In the genomic region with DNA sequence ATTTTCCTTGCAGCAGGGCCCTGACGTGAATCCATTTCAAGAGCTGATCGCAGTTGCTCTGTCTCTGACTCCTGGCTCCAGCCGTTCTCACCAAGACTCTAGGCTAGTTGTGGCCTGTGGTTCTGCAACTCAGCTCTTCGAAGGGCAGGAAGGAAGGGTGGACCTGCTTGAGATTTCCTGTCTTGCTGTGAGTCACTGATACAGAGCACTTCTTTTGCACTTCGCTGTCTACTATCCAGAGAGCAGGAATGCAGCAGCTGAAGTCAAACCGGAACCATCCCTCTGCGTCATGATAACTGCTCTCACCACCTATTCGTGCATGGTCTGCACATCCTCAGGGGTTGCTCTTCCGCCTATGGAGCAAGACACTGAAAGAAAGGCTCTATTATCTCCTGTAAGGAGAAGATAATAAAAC, we compare ENCODE assay signal across 8 cellular contexts. TPM values are rescaled to one million over a fixed set of nuclear protein-coding genes. Genes with fewer than 3 reads are reported as not detected.
DNase-seq lines count a peak whose midpoint lies in the region; ATAC-seq and TF ChIP-seq lines count a peak whose summit lies in the region.

No MANE protein-coding gene starts in this region.

- H3K4me1 ChIP-seq in SK-N-SH (ENCODE audit: control insufficient read depth in 1 of 2, insufficient read depth in 2 of 2, low read depth in 1 of 2, low read length in 1 of 2) (peaks cover 0 to 12% of the 10 kb centered on the region in 2 experiments; a peak in 1 of 4 replicates), right atrium auricular region (peaks cover 0 to 8% of the 10 kb centered on the region in 2 donors)

- H3K79me2 ChIP-seq in SK-N-SH (ENCODE audit: insufficient read depth): no peaks in the 10 kb centered on the region

- TF ChIP-seq EP300 in SK-N-SH (IDR thresholded peaks at IDR 0.05; ENCODE audit: borderline replicate concordance in 1 of 2, low read depth in 1 of 2, low read length in 1 of 2): peak in 1 of 2 experiments; percentile 93; a peak in 2 of 4 replicates

- TF ChIP-seq CTCF in SK-N-SH (IDR thresholded peaks at IDR 0.05) (no peak), right atrium auricular region (IDR thresholded peaks at IDR 0.05) (no peak), WERI-Rb-1 (IDR thresholded peaks at IDR 0.05; ENCODE audit: low read depth, low read length) (no peak)

- H3K9me3 Mint-ChIP-seq in activated naive CD4-positive, alpha-beta T cell treated with anti-CD3 and anti-CD28 coated beads, Interleukin-2, amount 50 U/mL, for 72 hours: peaks cover 4 to 16% of the 10 kb centered on the region in 2 donors

- H4K20me1 ChIP-seq in SK-N-SH (ENCODE audit: insufficient read depth): no peaks in the 10 kb centered on the region

- no peak for TF ChIP-seq RAD21 in SK-N-SH (IDR thresholded peaks at IDR 0.05; ENCODE audit: low read length)

- H3K36me3 Mint-ChIP-seq in activated naive CD4-positive, alpha-beta T cell treated with anti-CD3 and anti-CD28 coated beads, Interleukin-2, amount 50 U/mL, for 72 hours: peaks cover 0 to 23% of the 10 kb centered on the region in 2 donors

- ATAC-seq in GM18861 (IDR thresholded peaks at IDR 0.05; ENCODE audit: unreplicated experiment) (peak; percentile 84), HG03095 (IDR thresholded peaks at IDR 0.05; ENCODE audit: unreplicated experiment) (peak; percentile 96)
- ATAC-seq in activated naive CD4-positive, alpha-beta T cell treated with anti-CD3 and anti-CD28 coated beads, Interleukin-2, amount 50 U/mL, for 72 hours: peak; percentile 99

- peak overlapping the region; percentile 40; the same call in 1 of the 2 replicates for H3K4me2 ChIP-seq in SK-N-SH

- POLR2A ChIA-PET in SK-N-SH (lab: Yijun Ruan, JAX): no interaction called here

- no peaks in the 10 kb centered on the region for H3K9me3 ChIP-seq in SK-N-SH
- no peaks in the 10 kb centered on the region for H3K9me3 ChIP-seq in right atrium auricular region
- no peaks in the 10 kb centered on the region for H3K9me3 ChIP-seq in WERI-Rb-1 (ENCODE audit: severe bottlenecking)

- WGBS in SK-N-SH (ENCODE audit: low lambda C conversion rate): 17% methylated on average over 9 of the region's 9 CpGs

- DNase-seq in SK-N-SH: peak; percentile 8
- peak; percentile 48 to 78 for DNase-seq in activated naive CD4-positive, alpha-beta T cell treated with anti-CD3 and anti-CD28 coated beads, Interleukin-2, amount 50 U/mL, for 72 hours (ENCODE audit: low spot score in 2 of 2)
- DNase-seq in right atrium auricular region (ENCODE audit: low spot score): peak; percentile 86
- DNase-seq in stimulated activated CD4-positive, alpha-beta T cell treated with anti-CD3 and anti-CD28 coated beads, Interleukin-12 subunit alpha, Interleukin-12 subunit beta, amount 100 ng/mL, for 24 hours (ENCODE audit: low read depth in 2 of 2): peak; percentile 22 to 37
- DNase-seq in WERI-Rb-1: no peak
- DNase-seq in DMS153 treated with DMSO at 0.1 percent for 48 hours (lab: John Stamatoyannopoulos, UW; ENCODE audit: unreplicated experiment): no peak

- H3K9ac ChIP-seq in SK-N-SH: peak overlapping the region; percentile 48; the same call in 1 of the 2 replicates

- peaks cover 16% of the 10 kb centered on the region for H3F3A ChIP-seq in SK-N-SH (replicated peaks; ENCODE audit: insufficient read depth)

- H2AFZ ChIP-seq in SK-N-SH (ENCODE audit: low read depth): peak overlapping the region; percentile 85

- no peaks in the 10 kb centered on the region for H3K36me3 ChIP-seq in SK-N-SH (replicated peaks in 1 of 2; ENCODE audit: control insufficient read depth in 1 of 2, insufficient read depth in 2 of 2, low read length in 1 of 2)
- H3K36me3 ChIP-seq in right atrium auricular region: no peaks in the 10 kb centered on the region
- no peaks in the 10 kb centered on the region for H3K36me3 ChIP-seq in WERI-Rb-1

- H3K4me3 ChIP-seq in SK-N-SH (ENCODE audit: low read depth in 2 of 2, low read length in 1 of 2) (no peak overlapping the region; a peak in 1 of 4 replicates), right atrium auricular region (no peak overlapping the region), WERI-Rb-1 (ENCODE audit: low read depth, low read length) (no peak overlapping the region)

- peak overlapping the region; percentile 88 to 90 for H3K27ac Mint-ChIP-seq in activated naive CD4-positive, alpha-beta T cell treated with anti-CD3 and anti-CD28 coated beads, Interleukin-2, amount 50 U/mL, for 72 hours

- H3K9me2 ChIP-seq in SK-N-SH: no peaks in the 10 kb centered on the region

- peak overlapping the region; percentile 72 to 88 for H3K27ac ChIP-seq in SK-N-SH (ENCODE audit: low read depth in 2 of 2, low read length in 1 of 2)
- H3K27ac ChIP-seq in right atrium auricular region: peak overlapping the region; percentile 34 to 48
- H3K27ac ChIP-seq in WERI-Rb-1: no peak overlapping the region

- H3K27me3 ChIP-seq in SK-N-SH (ENCODE audit: insufficient read depth): no peaks in the 10 kb centered on the region
- H3K27me3 ChIP-seq in right atrium auricular region: no peaks in the 10 kb centered on the region
- H3K27me3 ChIP-seq in WERI-Rb-1 (ENCODE audit: insufficient read depth, low read depth, severe bottlenecking): no peaks in the 10 kb centered on the region

- CTCF ChIA-PET in SK-N-SH (lab: Yijun Ruan, JAX): no interaction called here

TF ChIP-seq in SK-N-SH, 30 proteins besides CTCF, POLR2A, EP300 and RAD21 (continues in another document):
- TF ChIP-seq POLR2AphosphoS5 (IDR thresholded peaks at IDR 0.05; ENCODE audit: low read depth, low read length): peak; percentile 87; the same call in 1 of the 2 replicates
- no peak for TF ChIP-seq GATA2 (CRISPR knock-in tag; IDR thresholded peaks at IDR 0.05)
- TF ChIP-seq, protein P1, sequence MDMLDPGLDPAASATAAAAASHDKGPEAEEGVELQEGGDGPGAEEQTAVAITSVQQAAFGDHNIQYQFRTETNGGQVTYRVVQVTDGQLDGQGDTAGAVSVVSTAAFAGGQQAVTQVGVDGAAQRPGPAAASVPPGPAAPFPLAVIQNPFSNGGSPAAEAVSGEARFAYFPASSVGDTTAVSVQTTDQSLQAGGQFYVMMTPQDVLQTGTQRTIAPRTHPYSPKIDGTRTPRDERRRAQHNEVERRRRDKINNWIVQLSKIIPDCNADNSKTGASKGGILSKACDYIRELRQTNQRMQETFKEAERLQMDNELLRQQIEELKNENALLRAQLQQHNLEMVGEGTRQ (IDR thresholded peaks at IDR 0.05; ENCODE audit: borderline replicate concordance, low read depth, low read length): no peak
- peak; percentile 51; the same call in 1 of the 2 replicates for TF ChIP-seq FOXM1 (IDR thresholded peaks at IDR 0.05; ENCODE audit: low read depth)
- TF ChIP-seq, protein P2, sequence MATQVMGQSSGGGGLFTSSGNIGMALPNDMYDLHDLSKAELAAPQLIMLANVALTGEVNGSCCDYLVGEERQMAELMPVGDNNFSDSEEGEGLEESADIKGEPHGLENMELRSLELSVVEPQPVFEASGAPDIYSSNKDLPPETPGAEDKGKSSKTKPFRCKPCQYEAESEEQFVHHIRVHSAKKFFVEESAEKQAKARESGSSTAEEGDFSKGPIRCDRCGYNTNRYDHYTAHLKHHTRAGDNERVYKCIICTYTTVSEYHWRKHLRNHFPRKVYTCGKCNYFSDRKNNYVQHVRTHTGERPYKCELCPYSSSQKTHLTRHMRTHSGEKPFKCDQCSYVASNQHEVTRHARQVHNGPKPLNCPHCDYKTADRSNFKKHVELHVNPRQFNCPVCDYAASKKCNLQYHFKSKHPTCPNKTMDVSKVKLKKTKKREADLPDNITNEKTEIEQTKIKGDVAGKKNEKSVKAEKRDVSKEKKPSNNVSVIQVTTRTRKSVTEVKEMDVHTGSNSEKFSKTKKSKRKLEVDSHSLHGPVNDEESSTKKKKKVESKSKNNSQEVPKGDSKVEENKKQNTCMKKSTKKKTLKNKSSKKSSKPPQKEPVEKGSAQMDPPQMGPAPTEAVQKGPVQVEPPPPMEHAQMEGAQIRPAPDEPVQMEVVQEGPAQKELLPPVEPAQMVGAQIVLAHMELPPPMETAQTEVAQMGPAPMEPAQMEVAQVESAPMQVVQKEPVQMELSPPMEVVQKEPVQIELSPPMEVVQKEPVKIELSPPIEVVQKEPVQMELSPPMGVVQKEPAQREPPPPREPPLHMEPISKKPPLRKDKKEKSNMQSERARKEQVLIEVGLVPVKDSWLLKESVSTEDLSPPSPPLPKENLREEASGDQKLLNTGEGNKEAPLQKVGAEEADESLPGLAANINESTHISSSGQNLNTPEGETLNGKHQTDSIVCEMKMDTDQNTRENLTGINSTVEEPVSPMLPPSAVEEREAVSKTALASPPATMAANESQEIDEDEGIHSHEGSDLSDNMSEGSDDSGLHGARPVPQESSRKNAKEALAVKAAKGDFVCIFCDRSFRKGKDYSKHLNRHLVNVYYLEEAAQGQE (IDR thresholded peaks at IDR 0.05; ENCODE audit: low read depth, low read length): peak; percentile 70
- TF ChIP-seq ELF1 (IDR thresholded peaks at IDR 0.05): peak; percentile 81
- no peak for TF ChIP-seq EZH2phosphoT487 (IDR thresholded peaks at IDR 0.05; ENCODE audit: borderline replicate concordance, low read depth)
- TF ChIP-seq, protein P3, sequence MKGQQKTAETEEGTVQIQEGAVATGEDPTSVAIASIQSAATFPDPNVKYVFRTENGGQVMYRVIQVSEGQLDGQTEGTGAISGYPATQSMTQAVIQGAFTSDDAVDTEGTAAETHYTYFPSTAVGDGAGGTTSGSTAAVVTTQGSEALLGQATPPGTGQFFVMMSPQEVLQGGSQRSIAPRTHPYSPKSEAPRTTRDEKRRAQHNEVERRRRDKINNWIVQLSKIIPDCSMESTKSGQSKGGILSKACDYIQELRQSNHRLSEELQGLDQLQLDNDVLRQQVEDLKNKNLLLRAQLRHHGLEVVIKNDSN (IDR thresholded peaks at IDR 0.05; ENCODE audit: borderline replicate concordance, low read depth): no peak
- TF ChIP-seq, protein P4, sequence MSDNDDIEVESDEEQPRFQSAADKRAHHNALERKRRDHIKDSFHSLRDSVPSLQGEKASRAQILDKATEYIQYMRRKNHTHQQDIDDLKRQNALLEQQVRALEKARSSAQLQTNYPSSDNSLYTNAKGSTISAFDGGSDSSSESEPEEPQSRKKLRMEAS (IDR thresholded peaks at IDR 0.05; ENCODE audit: low read depth): peak; percentile 92
- peak; percentile 62; the same call in 1 of the 2 replicates for TF ChIP-seq NFIC (IDR thresholded peaks at IDR 0.05; ENCODE audit: borderline replicate concordance)
- TF ChIP-seq TCF12 (IDR thresholded peaks at IDR 0.05): peak; percentile 94
- no peak for TF ChIP-seq CHD2 (IDR thresholded peaks at IDR 0.05; ENCODE audit: low read length, partially characterized antibody)

RNA-seq across cellular contexts. Expression of a gene that starts 59.7 kb away (rescaled TPM):
- 5.8 and 7.3 TPM in 2 replicates for polyA plus RNA-seq in SK-N-SH (2012; rRNA removed)
- polyA plus RNA-seq in SK-N-SH (2012; cell fraction: cytosol; rRNA removed): 5.4 and 6.4 TPM in 2 replicates
- polyA plus RNA-seq in SK-N-SH (2012; cell fraction: nucleus; rRNA removed): 2.3 and 2.6 TPM in 2 replicates
- total RNA-seq in activated naive CD4-positive, alpha-beta T cell treated with anti-CD3 and anti-CD28 coated beads, Interleukin-2, amount 50 U/mL, for 72 hours: 10 to 100 TPM; 12.4 to 12.7 TPM
- total RNA-seq in right atrium auricular region: 1 to 10 TPM; 3.3 to 4.9 TPM

Comparison
In these comparisons a context has a peak if more than half of its experiments do, and no peak if none do; other contexts are left out.
1. DNase-seq: peak in SK-N-SH (single experiment), activated naive CD4-positive, alpha-beta T cell treated with anti-CD3 and anti-CD28 coated beads, Interleukin-2, amount 50 U/mL, for 72 hours (2 of 2), right atrium auricular region (single experiment) and stimulated activated CD4-positive, alpha-beta T cell treated with anti-CD3 and anti-CD28 coated beads, Interleukin-12 subunit alpha, Interleukin-12 subunit beta, amount 100 ng/mL, for 24 hours (2 of 2); none in WERI-Rb-1 (single experiment) and DMS153 treated with DMSO at 0.1 percent for 48 hours (single experiment).
2. Peak in every context shown above with its lines, with median percentiles within 50 percentile points of each other: ATAC-seq.